1 cellular context compared by ENCODE assay signal in the genomic region with DNA sequence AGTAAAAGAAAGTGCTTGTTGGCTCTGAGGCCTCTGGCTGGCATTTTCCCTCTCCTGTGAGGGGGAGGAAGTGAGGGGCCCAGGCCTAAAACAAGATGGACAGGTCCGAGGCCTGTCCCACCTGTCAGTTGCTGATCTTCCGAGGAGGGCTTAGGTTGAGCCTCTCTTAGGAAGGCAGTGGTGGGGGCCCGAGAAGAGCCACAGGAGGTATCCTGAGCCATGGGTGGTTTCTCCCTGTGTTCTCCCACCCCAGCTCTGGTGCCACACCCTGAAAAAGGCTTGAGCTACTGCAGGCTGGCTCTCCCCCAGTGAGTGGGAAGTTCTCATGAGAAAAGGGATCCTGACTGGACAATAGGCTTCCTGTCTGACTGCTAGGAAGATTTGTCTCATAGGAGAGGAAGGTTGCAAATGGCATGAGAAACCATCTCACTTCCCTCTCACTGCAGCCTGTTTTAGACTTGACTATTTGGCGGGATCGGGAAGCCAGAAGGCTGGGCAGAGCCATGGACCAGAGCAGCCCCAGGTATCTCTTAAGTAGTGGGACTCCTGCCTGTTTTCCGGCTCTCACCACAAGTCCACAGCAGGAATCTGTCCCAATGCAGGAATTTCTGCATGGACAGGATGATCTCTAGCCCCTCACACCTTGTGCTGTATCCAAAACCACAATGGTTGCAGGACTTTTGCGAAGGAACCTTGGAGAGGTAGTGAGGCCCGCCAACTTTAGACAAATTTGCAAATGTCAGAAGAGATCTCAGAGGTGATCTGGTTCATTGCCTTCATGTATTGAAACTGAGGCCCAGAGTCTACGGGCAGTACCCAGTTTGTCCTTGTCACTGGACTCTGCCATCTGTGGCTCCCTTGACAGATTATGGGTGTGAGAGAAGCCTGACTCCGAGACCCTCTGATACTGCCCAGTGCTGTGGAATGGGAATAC.
TF ChIP-seq lines count a peak whose summit lies in the region.

No MANE protein-coding gene starts in this region.

TF ChIP-seq in WTC11, 78 proteins besides CTCF, POLR2A, EP300 and RAD21 (continued from another document):
- no peak for TF ChIP-seq STAT6 (CRISPR knock-in tag; conservative IDR thresholded peaks at IDR 0.05; ENCODE audit: low read depth)
- TF ChIP-seq ZNF138 (CRISPR knock-in tag; conservative IDR thresholded peaks at IDR 0.05) = no peak
- TF ChIP-seq ZNF219 (CRISPR knock-in tag; IDR thresholded peaks at IDR 0.05; ENCODE audit: borderline replicate concordance) = no peak
- no peak for TF ChIP-seq JAZF1 (CRISPR knock-in tag; IDR thresholded peaks at IDR 0.05)
- TF ChIP-seq, protein P1, sequence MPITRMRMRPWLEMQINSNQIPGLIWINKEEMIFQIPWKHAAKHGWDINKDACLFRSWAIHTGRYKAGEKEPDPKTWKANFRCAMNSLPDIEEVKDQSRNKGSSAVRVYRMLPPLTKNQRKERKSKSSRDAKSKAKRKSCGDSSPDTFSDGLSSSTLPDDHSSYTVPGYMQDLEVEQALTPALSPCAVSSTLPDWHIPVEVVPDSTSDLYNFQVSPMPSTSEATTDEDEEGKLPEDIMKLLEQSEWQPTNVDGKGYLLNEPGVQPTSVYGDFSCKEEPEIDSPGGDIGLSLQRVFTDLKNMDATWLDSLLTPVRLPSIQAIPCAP (CRISPR knock-in tag; IDR thresholded peaks at IDR 0.05) = no peak
- TF ChIP-seq FOXJ3 (CRISPR knock-in tag; IDR thresholded peaks at IDR 0.05; ENCODE audit: borderline replicate concordance) = no peak
- TF ChIP-seq EMX1 (CRISPR knock-in tag; IDR thresholded peaks at IDR 0.05) = no peak
